ENCODE assay signal across 7 cellular contexts in genomic region chr9:14768561-14769234, GRCh38. TPM values are rescaled to one million over a fixed set of nuclear protein-coding genes. Genes with fewer than 3 reads are reported as not detected.
A peak's percentile ranks its signal among the peaks of the same experiment; 100 is the strongest.
DNase-seq lines count a peak whose midpoint lies in the region; FAIRE-seq and TF ChIP-seq lines count a peak whose summit lies in the region.

No MANE protein-coding gene starts in this region.

- CTCF ChIA-PET in H1 (lab: Charles Lee; ENCODE audit: partially characterized antibody): interaction anchor here (0.6 to 7.3 kb wide), 35 partner anchors 10 to 1488 kb away, joined by 3 to 63 read pairs (median 4); partner anchors contain the start of genes CER1 and ZDHHC21

- no peak overlapping the region for H3K18ac ChIP-seq in H1 (ENCODE audit: extremely low read depth, low read length)
- H3K18ac ChIP-seq in mesenchymal stem cell (ENCODE audit: low read depth in 1 of 2, low read length in 2 of 2): no peak overlapping the region

- peak overlapping the region; percentile 74 for H3K4me3 ChIP-seq in OCI-LY3 (ENCODE audit: low read length)
- H3K4me3 ChIP-seq in H1 (ENCODE audit: extremely low read depth in 1 of 4, insufficient read depth in 2 of 4, low read depth in 3 of 4, low read length in 4 of 4): no peak overlapping the region
- no peak overlapping the region for H3K4me3 ChIP-seq in mesenchymal stem cell (ENCODE audit: insufficient read depth in 1 of 2, low read depth in 1 of 2, low read length in 2 of 2)

- TF ChIP-seq CTCF in OCI-LY3 (IDR thresholded peaks at IDR 0.05; ENCODE audit: low read depth, low read length): peak; percentile 85
- TF ChIP-seq CTCF in H1 (IDR thresholded peaks at IDR 0.05; ENCODE audit: control extremely low read depth in 1 of 3, insufficient read depth in 1 of 3, low read depth in 1 of 3, low read length in 3 of 3): peak in 2 of 3 experiments; percentile 61; a peak in 2 of 4 replicates

- H2AFZ ChIP-seq in OCI-LY3 (ENCODE audit: low read depth, low read length) (peak overlapping the region; percentile 94), H1 (ENCODE audit: low read length) (no peak overlapping the region), mesenchymal stem cell (ENCODE audit: low read depth, low read length) (no peak overlapping the region)

- H3K27me3 ChIP-seq in OCI-LY3 (ENCODE audit: low read depth, low read length) (peaks cover 19% of the 10 kb centered on the region), H1 (replicated peaks in 1 of 4; ENCODE audit: control insufficient read depth in 3 of 4, extremely low read depth in 1 of 4, insufficient read depth in 3 of 4, low read length in 3 of 4) (no peaks in the 10 kb centered on the region), mesenchymal stem cell (ENCODE audit: control insufficient read depth in 1 of 2, insufficient read depth in 1 of 2, low read length in 2 of 2) (no peaks in the 10 kb centered on the region)

- intact Hi-C loops in posterior cingulate gyrus (cut with DNase I): loop anchor here (5.0 to 10.0 kb wide), 2 partner anchors 151 to 294 kb away; no protein-coding TSS in a partner anchor

- POLR2A ChIA-PET in H1 (lab: Charles Lee; ENCODE audit: partially characterized antibody): no interaction called here

- H3K79me2 ChIP-seq in OCI-LY3 (ENCODE audit: low read length) (no peaks in the 10 kb centered on the region), H1 (ENCODE audit: control insufficient read depth in 1 of 2, insufficient read depth in 2 of 2, low read length in 2 of 2) (no peaks in the 10 kb centered on the region)

- no peak overlapping the region for H2BK20ac ChIP-seq in H1 (ENCODE audit: low read length)

- no peak for TF ChIP-seq EP300 in H1 (IDR thresholded peaks at IDR 0.05; ENCODE audit: borderline replicate concordance in 1 of 2, low read depth in 2 of 2, low read length in 2 of 2)

- H2BK12ac ChIP-seq in H1 (ENCODE audit: low read depth, low read length) (no peak overlapping the region), mesenchymal stem cell (ENCODE audit: low read length in 2 of 2) (no peak overlapping the region)

- H3K4me1 ChIP-seq in OCI-LY3 (ENCODE audit: low read length) (peaks cover 11% of the 10 kb centered on the region), H1 (replicated peaks in 1 of 4; ENCODE audit: control insufficient read depth in 3 of 4, insufficient read depth in 4 of 4, low read length in 3 of 4) (no peaks in the 10 kb centered on the region), mesenchymal stem cell (ENCODE audit: control insufficient read depth, insufficient read depth, low read depth, low read length) (no peaks in the 10 kb centered on the region)

- H3K27ac ChIP-seq in OCI-LY3 (ENCODE audit: low read length) (no peak overlapping the region), H1 (ENCODE audit: low read depth, low read length) (no peak overlapping the region), mesenchymal stem cell (ENCODE audit: low read length, poor library complexity, severe bottlenecking) (no peak overlapping the region)

- H3K79me1 ChIP-seq in H1 (ENCODE audit: low read depth, low read length): no peaks in the 10 kb centered on the region
- H3K79me1 ChIP-seq in mesenchymal stem cell (replicated peaks; ENCODE audit: low read length, poor library complexity, severe bottlenecking): no peaks in the 10 kb centered on the region

- TF ChIP-seq RAD21 in H1 (IDR thresholded peaks at IDR 0.05 in 1 of 2, conservative IDR thresholded peaks at IDR 0.05 in 1 of 2; ENCODE audit: low read depth in 2 of 2, low read length in 2 of 2): peak; percentile 85 to 86

- H2BK5ac ChIP-seq in H1 (ENCODE audit: low read depth, low read length) (no peak overlapping the region), mesenchymal stem cell (ENCODE audit: low read depth, low read length, poor library complexity, severe bottlenecking) (no peak overlapping the region)

- H3K4ac ChIP-seq in H1 (replicated peaks; ENCODE audit: insufficient read length, low read depth, low read length) (no peak overlapping the region), mesenchymal stem cell (ENCODE audit: low read depth in 1 of 2, low read length in 2 of 2) (no peak overlapping the region)

- WGBS in H1 (ENCODE audit: extremely low coverage in 1 of 2, insufficient coverage in 1 of 2, insufficient read length in 1 of 2, insufficient replicate concordance in 2 of 2, low coverage in 1 of 2, low lambda C conversion rate in 2 of 2, missing lambda C conversion rate in 1 of 2), 2 experiments: 44% methylated on average over 6 of the region's 6 CpGs; no CpG with 5 or more reads in 1 of the 2 experiments
- 5% methylated on average over 4 of the region's 6 CpGs for WGBS in mesenchymal stem cell

- H3K9me3 ChIP-seq in OCI-LY3 (ENCODE audit: insufficient read depth, low read length) (no peaks in the 10 kb centered on the region), H1 (ENCODE audit: insufficient read depth in 2 of 2, low read depth in 1 of 2, low read length in 1 of 2) (no peaks in the 10 kb centered on the region), mesenchymal stem cell (ENCODE audit: control insufficient read depth, low read length) (no peaks in the 10 kb centered on the region)

- H3K14ac ChIP-seq in H1 (ENCODE audit: insufficient read length) (no peak overlapping the region), mesenchymal stem cell (ENCODE audit: low read length in 2 of 2) (no peak overlapping the region)

- H4K20me1 ChIP-seq in OCI-LY3 (ENCODE audit: insufficient read depth, low read length) (no peaks in the 10 kb centered on the region), H1 (replicated peaks in 1 of 2; ENCODE audit: control insufficient read depth in 1 of 2, insufficient read depth in 2 of 2, low read length in 2 of 2) (no peaks in the 10 kb centered on the region)

- H3K23me2 ChIP-seq in H1 (ENCODE audit: low read depth, low read length): no peaks in the 10 kb centered on the region

- H4K5ac ChIP-seq in H1 (ENCODE audit: insufficient read length, low read depth, low read length): no peak overlapping the region

- H4K91ac ChIP-seq in H1 (replicated peaks; ENCODE audit: insufficient read length, low read length) (no peak overlapping the region), mesenchymal stem cell (ENCODE audit: low read length) (no peak overlapping the region)

- in situ Hi-C loops in G401 (cut with HindIII; ENCODE audit: low sequenced_read_pairs): no loop called here

- no peak overlapping the region for H2BK15ac ChIP-seq in H1 (ENCODE audit: low read length)
- no peak overlapping the region for H2BK15ac ChIP-seq in mesenchymal stem cell (ENCODE audit: low read depth, poor library complexity, severe bottlenecking)

- H3K36me3 ChIP-seq in OCI-LY3 (replicated peaks; ENCODE audit: low read depth, low read length): no peaks in the 10 kb centered on the region
- H3K36me3 ChIP-seq in H1 (ENCODE audit: control insufficient read depth in 2 of 4, insufficient read depth in 4 of 4, low read length in 3 of 4): no peaks in the 10 kb centered on the region
- no peaks in the 10 kb centered on the region for H3K36me3 ChIP-seq in mesenchymal stem cell (ENCODE audit: control insufficient read depth in 1 of 2, insufficient read depth in 2 of 2, low read depth in 1 of 2, low read length in 2 of 2)

- H3K23ac ChIP-seq in H1 (ENCODE audit: insufficient read length): no peak overlapping the region
- no peak overlapping the region for H3K23ac ChIP-seq in mesenchymal stem cell (ENCODE audit: low read length in 2 of 2)

- no peak overlapping the region for H2AK5ac ChIP-seq in H1 (ENCODE audit: low read depth, low read length)
- H2AK5ac ChIP-seq in mesenchymal stem cell (ENCODE audit: low read length, severe bottlenecking): no peak overlapping the region

- H3K4me2 ChIP-seq in OCI-LY3 (ENCODE audit: low read length): peak overlapping the region; percentile 83
- H3K4me2 ChIP-seq in H1 (ENCODE audit: insufficient read depth in 1 of 2, low read depth in 2 of 2, low read length in 2 of 2): no peak overlapping the region
- no peak overlapping the region for H3K4me2 ChIP-seq in mesenchymal stem cell (ENCODE audit: low read length, poor library complexity, severe bottlenecking)

- TF ChIP-seq POLR2A in H1 (IDR thresholded peaks at IDR 0.05; ENCODE audit: control extremely low read depth in 1 of 2, low read depth in 2 of 2, low read length in 2 of 2): no peak

- H2BK120ac ChIP-seq in H1 (replicated peaks; ENCODE audit: low read depth, low read length): no peak overlapping the region
- H2BK120ac ChIP-seq in mesenchymal stem cell (ENCODE audit: low read depth, low read length): no peak overlapping the region

- DNase-seq in G401 (ENCODE audit: low spot score) (peak; percentile 82), HS-5 (ENCODE audit: low read depth) (peak; percentile 32), H1 (ENCODE audit: low read depth in 1 of 2, low spot score in 2 of 2) (no peak), mesenchymal stem cell (peak; percentile 56), posterior cingulate gyrus (no peak)
- no peak for DNase-seq in activated CD8-positive, alpha-beta memory T cell treated with anti-CD3 and anti-CD28 coated beads, Interleukin-2, amount 50 U/mL, for 4 hours

- no peak overlapping the region for H3K56ac ChIP-seq in H1 (replicated peaks; ENCODE audit: insufficient read length, low read depth, low read length)

- peak overlapping the region; percentile 49 for H3K9ac ChIP-seq in OCI-LY3 (ENCODE audit: low read length)
- H3K9ac ChIP-seq in H1 (replicated peaks in 1 of 4; ENCODE audit: extremely low read depth in 1 of 4, low read depth in 3 of 4, low read length in 3 of 4): no peak overlapping the region
- H3K9ac ChIP-seq in mesenchymal stem cell (ENCODE audit: low read length): peak overlapping the region; percentile 56

- FAIRE-seq in H1 (lab: Jason Lieb, UNC): peak; percentile 94

- H4K8ac ChIP-seq in H1 (ENCODE audit: extremely low read depth, insufficient read depth, low read length): no peak overlapping the region
- no peak overlapping the region for H4K8ac ChIP-seq in mesenchymal stem cell (ENCODE audit: low read length)

TF ChIP-seq in H1, 55 proteins besides CTCF, POLR2A, EP300 and RAD21 (continues in another document):
- TF ChIP-seq FOSL1 (IDR thresholded peaks at IDR 0.05; ENCODE audit: insufficient read depth, low read depth, low read length): no peak
- TF ChIP-seq CBX5 (IDR thresholded peaks at IDR 0.05; ENCODE audit: low read depth, low read length): no peak
- no peak for TF ChIP-seq BRCA1 (IDR thresholded peaks at IDR 0.05; ENCODE audit: low read depth, low read length)
- TF ChIP-seq CREB1 (IDR thresholded peaks at IDR 0.05): no peak
- no peak for TF ChIP-seq MAFK (IDR thresholded peaks at IDR 0.05; ENCODE audit: low read depth, low read length)

RNA-seq across cellular contexts. Expression of gene CER1, which starts 46.2 kb away (rescaled TPM):
- total RNA-seq in G401 (2014; rRNA removed; shearing (Covaris generic)): not detected in 2 replicates
- 2.2 and 3.4 TPM in 2 replicates for total RNA-seq in H1 (2021; fragmentation: NEBNext Ultra II Directional; extraction: Animal tissue kit (Norgen Biotek cat#: 25700))
- 0.26 and 0.28 TPM in 2 replicates for polyA plus RNA-seq in H1 (2011; rRNA removed)
- polyA plus RNA-seq in H1 (2011; cell fraction: cytosol; rRNA removed): 0.71 TPM
- 0.39 TPM for polyA plus RNA-seq in H1 (2011; cell fraction: nucleus; rRNA removed)
- 0.40 to 2.2 TPM (median 1.5 TPM) in 4 replicates for polyA plus RNA-seq in H1 (2012, experiment 1 of 2)
- polyA plus RNA-seq in H1 (2012, experiment 2 of 2): 0.20 TPM
- 10.3 TPM for polyA plus RNA-seq in H1 (2013, experiment 1 of 2)
- 13.2 TPM for polyA plus RNA-seq in H1 (2013, experiment 2 of 2)
- polyA minus RNA-seq in H1 (2011; rRNA and poly(A)+ RNA removed): 1.8 and 2.2 TPM in 2 replicates
- polyA minus RNA-seq in H1 (2011; cell fraction: cytosol; rRNA and poly(A)+ RNA removed): not detected
- 2.5 TPM for polyA minus RNA-seq in H1 (2011; cell fraction: nucleus; rRNA and poly(A)+ RNA removed)
- 0.03 TPM for polyA plus RNA-seq in mesenchymal stem cell (2013, experiment 1 of 2)
- polyA plus RNA-seq in mesenchymal stem cell (2013, experiment 2 of 2): 0.11 TPM

Comparison
In these comparisons a context has a peak if more than half of its experiments do, and no peak if none do; other contexts are left out.
1. DNase-seq: peak in G401 (single experiment), HS-5 (single experiment) and mesenchymal stem cell (single experiment); none in H1 (0 of 2), posterior cingulate gyrus (0 of 10) and activated CD8-positive, alpha-beta memory T cell treated with anti-CD3 and anti-CD28 coated beads, Interleukin-2, amount 50 U/mL, for 4 hours (single experiment).
2. H3K9ac ChIP-seq: peak in OCI-LY3 (single experiment) and mesenchymal stem cell (single experiment); none in H1 (0 of 4).